Comparison of ENCODE assay signal across 28 cellular contexts in the genomic region with DNA sequence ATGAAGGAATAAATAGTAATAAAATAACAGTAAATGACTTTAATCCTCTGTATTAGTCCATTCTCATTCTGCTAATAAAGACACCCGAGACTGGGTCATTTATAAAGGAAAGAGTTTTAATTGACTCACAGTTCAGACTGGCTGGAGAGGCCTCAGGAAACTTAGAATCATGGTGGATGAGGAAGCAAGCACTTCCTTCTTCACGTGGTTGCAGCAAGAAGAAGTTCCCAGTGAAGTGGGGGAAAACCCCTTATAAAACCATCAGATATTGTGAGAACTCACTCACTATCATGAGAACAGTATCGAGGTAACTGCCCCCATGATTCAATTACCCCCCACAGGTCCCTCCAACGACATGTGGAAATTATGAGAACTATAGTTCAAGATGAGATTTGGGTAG.
"Had no signal": no experiment of that assay in that cellular context is flagged by ENCODE, and none has a peak within 500 bp of the region (broad histone marks: within the 10 kb centered on the region; RNA-seq: fewer than 3 reads in every experiment).

No MANE protein-coding gene starts in this region.

- H3K9me3 Mint-ChIP-seq: type B pancreatic cell had no signal

- H3K4me3 ChIP-seq: stomach, suprapubic skin, testis, thoracic aorta, thyroid gland, tibial artery, tibial nerve, transverse colon, upper lobe of left lung, upper lobe of right lung, uterus, vagina had no signal

- H3K9me3 ChIP-seq: stomach, suprapubic skin, testis, thoracic aorta, thyroid gland, tibial artery, tibial nerve, upper lobe of right lung, uterus, vagina had no signal

- DNase-seq: stimulated activated CD4-positive, alpha-beta T cell treated with anti-CD3 and anti-CD28 coated beads, Interleukin-2, amount 100 ng/mL, for 48 hours; stimulated activated CD4-positive, alpha-beta T cell treated with anti-CD3 and anti-CD28 coated beads, Interleukin-4, amount 100 ng/mL, for 1 hour; stimulated activated CD4-positive, alpha-beta T cell treated with anti-CD3 and anti-CD28 coated beads, Interleukin-4, amount 100 ng/mL, for 24 hours; stimulated activated CD4-positive, alpha-beta T cell treated with anti-CD3 and anti-CD28 coated beads, Interleukin-4, amount 100 ng/mL, for 4 hours; stimulated activated CD8-positive, alpha-beta memory T cell treated with anti-CD3 and anti-CD28 coated beads, Interleukin-4, amount 100 ng/mL, for 48 hours; stimulated activated naive B cell treated with anti-CD40 and anti-IgM and Interleukin-4, amounts not matched to agents 10 μg/mL and 1 μg/mL and 100 μg/mL, for 72 hours; stimulated activated naive CD4-positive, alpha-beta T cell; stimulated activated naive CD4-positive, alpha-beta T cell treated with Interleukin-2 at 50 U/mL for 16 hours; stimulated activated naive CD8-positive, alpha-beta T cell treated with anti-CD3 and anti-CD28 coated beads, Interleukin-15, amount 100 ng/mL, for 72 hours; stimulated activated naive CD8-positive, alpha-beta T cell treated with anti-CD3 and anti-CD28 coated beads, Interleukin-15, Interleukin-2, amounts not matched to agents 100 U/mL and 50 U/mL, for 24 hours; stomach; substantia nigra; testis; thyroid gland; tibial artery; transverse colon; trophoblast cell; upper lobe of left lung; upper lobe of right lung; uterus had no signal

- H3K4me1 Mint-ChIP-seq: stimulated activated effector memory CD8-positive, alpha-beta T cell treated with anti-CD3 and anti-CD28 coated beads, Interleukin-12 subunit alpha, Interleukin-12 subunit beta, amount 100 ng/mL, for 72 hours; stimulated activated memory B cell treated with anti-CD40 and anti-IgM and Interleukin-4, amounts not matched to agents 10 μg/mL and 1 μg/mL and 100 μg/mL, for 72 hours; stimulated activated naive B cell treated with anti-CD40 and anti-IgM and Interleukin-4, amounts not matched to agents 10 μg/mL and 1 μg/mL and 100 μg/mL, for 72 hours; stimulated activated naive CD8-positive, alpha-beta T cell treated with anti-CD3 and anti-CD28 coated beads, Interleukin-15, amount 100 ng/mL, for 72 hours had no signal

- H3K27ac Mint-ChIP-seq: stimulated activated effector memory CD8-positive, alpha-beta T cell treated with anti-CD3 and anti-CD28 coated beads, Interleukin-12 subunit alpha, Interleukin-12 subunit beta, amount 100 ng/mL, for 72 hours; stimulated activated memory B cell treated with anti-CD40 and anti-IgM and Interleukin-4, amounts not matched to agents 10 μg/mL and 1 μg/mL and 100 μg/mL, for 72 hours; stimulated activated naive B cell treated with anti-CD40 and anti-IgM and Interleukin-4, amounts not matched to agents 10 μg/mL and 1 μg/mL and 100 μg/mL, for 72 hours; stimulated activated naive CD8-positive, alpha-beta T cell treated with anti-CD3 and anti-CD28 coated beads, Interleukin-15, amount 100 ng/mL, for 72 hours; stimulated activated naive CD8-positive, alpha-beta T cell treated with anti-CD3 and anti-CD28 coated beads, Interleukin-15, Interleukin-2, amounts not matched to agents 100 ng/mL and 50 ng/mL, for 24 hours; type B pancreatic cell had no signal

- H3K27ac ChIP-seq: stomach, suprapubic skin, testis, thoracic aorta, thyroid gland, tibial artery, tibial nerve, transverse colon, upper lobe of left lung, upper lobe of right lung, uterus, vagina had no signal

- ATAC-seq: stimulated activated effector memory CD8-positive, alpha-beta T cell treated with anti-CD3 and anti-CD28 coated beads, Interleukin-12 subunit alpha, Interleukin-12 subunit beta, amount 100 ng/mL, for 72 hours; stimulated activated memory B cell treated with anti-CD40 and anti-IgM and Interleukin-4, amounts not matched to agents 10 μg/mL and 1 μg/mL and 100 μg/mL, for 72 hours; stimulated activated naive CD8-positive, alpha-beta T cell treated with anti-CD3 and anti-CD28 coated beads, Interleukin-15, amount 100 ng/mL, for 72 hours; stimulated activated naive CD8-positive, alpha-beta T cell treated with anti-CD3 and anti-CD28 coated beads, Interleukin-15, Interleukin-2, amounts not matched to agents 100 U/mL and 50 U/mL, for 24 hours; upper lobe of right lung had no signal

- H3K4me3 Mint-ChIP-seq: stimulated activated effector memory CD8-positive, alpha-beta T cell treated with anti-CD3 and anti-CD28 coated beads, Interleukin-12 subunit alpha, Interleukin-12 subunit beta, amount 100 ng/mL, for 72 hours; stimulated activated memory B cell treated with anti-CD40 and anti-IgM and Interleukin-4, amounts not matched to agents 10 μg/mL and 1 μg/mL and 100 μg/mL, for 72 hours; stimulated activated naive B cell treated with anti-CD40 and anti-IgM and Interleukin-4, amounts not matched to agents 10 μg/mL and 1 μg/mL and 100 μg/mL, for 72 hours; stimulated activated naive CD8-positive, alpha-beta T cell treated with anti-CD3 and anti-CD28 coated beads, Interleukin-15, amount 100 ng/mL, for 72 hours; stimulated activated naive CD8-positive, alpha-beta T cell treated with anti-CD3 and anti-CD28 coated beads, Interleukin-15, Interleukin-2, amounts not matched to agents 100 ng/mL and 50 ng/mL, for 24 hours; type B pancreatic cell had no signal

- H3K36me3 Mint-ChIP-seq: stimulated activated effector memory CD8-positive, alpha-beta T cell treated with anti-CD3 and anti-CD28 coated beads, Interleukin-12 subunit alpha, Interleukin-12 subunit beta, amount 100 ng/mL, for 72 hours; stimulated activated memory B cell treated with anti-CD40 and anti-IgM and Interleukin-4, amounts not matched to agents 10 μg/mL and 1 μg/mL and 100 μg/mL, for 72 hours; stimulated activated naive B cell treated with anti-CD40 and anti-IgM and Interleukin-4, amounts not matched to agents 10 μg/mL and 1 μg/mL and 100 μg/mL, for 72 hours; type B pancreatic cell had no signal

- H3K36me3 ChIP-seq: stomach, suprapubic skin, thoracic aorta, thyroid gland, tibial artery, tibial nerve, transverse colon, upper lobe of left lung, upper lobe of right lung, uterus, vagina had no signal

- H3K27me3 Mint-ChIP-seq: stimulated activated memory B cell treated with anti-CD40 and anti-IgM and Interleukin-4, amounts not matched to agents 10 μg/mL and 1 μg/mL and 100 μg/mL, for 72 hours; stimulated activated naive B cell treated with anti-CD40 and anti-IgM and Interleukin-4, amounts not matched to agents 10 μg/mL and 1 μg/mL and 100 μg/mL, for 72 hours; stimulated activated naive CD8-positive, alpha-beta T cell treated with anti-CD3 and anti-CD28 coated beads, Interleukin-15, amount 100 ng/mL, for 72 hours; stimulated activated naive CD8-positive, alpha-beta T cell treated with anti-CD3 and anti-CD28 coated beads, Interleukin-15, Interleukin-2, amounts not matched to agents 100 ng/mL and 50 ng/mL, for 24 hours; type B pancreatic cell had no signal

- H3K4me1 ChIP-seq: stomach, suprapubic skin, testis, thyroid gland, tibial artery, tibial nerve, upper lobe of left lung, upper lobe of right lung, uterus, vagina had no signal

- H3K27me3 ChIP-seq: stomach, suprapubic skin, testis, thyroid gland, tibial artery, tibial nerve, transverse colon, upper lobe of left lung, upper lobe of right lung, uterus, vagina had no signal
